Comparison of ENCODE assay signal across 22 cellular contexts in the genomic region with DNA sequence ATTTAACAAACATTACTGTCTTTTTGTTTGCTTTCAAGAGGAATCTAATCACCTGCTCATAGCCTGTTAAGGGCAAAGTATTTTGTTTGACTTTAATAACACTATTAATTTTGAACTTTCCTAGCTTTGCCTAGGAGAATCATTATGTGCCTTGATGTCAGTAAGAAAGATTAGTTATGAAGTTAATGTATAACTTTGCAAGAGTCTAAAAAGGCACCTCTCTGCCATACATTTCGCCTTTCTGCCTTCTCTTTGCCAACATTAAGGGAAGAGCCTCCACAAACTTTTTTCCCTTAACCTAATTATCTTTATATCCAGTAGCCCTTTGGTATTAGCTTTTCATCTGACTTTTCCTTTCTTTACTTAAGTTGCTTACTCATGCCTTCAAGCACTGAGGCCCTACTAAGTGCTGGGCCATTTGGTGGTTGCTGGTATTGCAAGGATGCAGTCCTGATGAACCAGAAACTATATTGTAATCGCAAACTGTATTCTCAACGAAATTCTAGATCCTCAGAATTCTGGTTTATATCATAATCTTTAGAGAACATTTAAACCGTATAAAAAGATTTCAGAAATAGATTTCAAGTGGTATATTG.
A peak's percentile ranks its signal among the peaks of the same experiment; 100 is the strongest.
DNase-seq lines count a peak whose midpoint lies in the region; ATAC-seq, FAIRE-seq and TF ChIP-seq lines count a peak whose summit lies in the region.
"Had no signal": no experiment of that assay in that cellular context is flagged by ENCODE, and none has a peak within 500 bp of the region (broad histone marks: within the 10 kb centered on the region; RNA-seq: fewer than 3 reads in every experiment).

No MANE protein-coding gene starts in this region.

- no peak for FAIRE-seq in pancreas (lab: Jason Lieb, UNC)
- FAIRE-seq: H54, HTR-8/SVneo, RCC 7860 had no signal

- H3K4me1 ChIP-seq in pancreas (peaks cover 11 to 18% (median 16%) of the 10 kb centered on the region in 3 donors), endodermal cell (ENCODE audit: control insufficient read depth, insufficient read depth, low read length) (peaks cover 4% of the 10 kb centered on the region)

- TF ChIP-seq CTCF in activated CD8-positive, alpha-beta T cell treated with anti-CD3 and anti-CD28 coated beads for 36 hours (IDR thresholded peaks at IDR 0.05) = no peak
- TF ChIP-seq CTCF in WTC11 (IDR thresholded peaks at IDR 0.05) (no peak), pancreas (IDR thresholded peaks at IDR 0.05) (no peak), endodermal cell (conservative IDR thresholded peaks at IDR 0.05) (no peak)

- intact Hi-C loops in activated CD8-positive, alpha-beta T cell treated with anti-CD3 and anti-CD28 coated beads for 36 hours (cut with micrococcal nuclease) = no loop called here
- intact Hi-C loops in pancreas (cut with DNase I) = no loop called here

- POLR2A ChIA-PET in activated CD8-positive, alpha-beta T cell treated with anti-CD3 and anti-CD28 coated beads, Interleukin-2, amount 10 ng/mL, durations not matched to agents 7 days and 5 days (lab: Charles Lee) = no interaction called here
- POLR2A ChIA-PET in activated CD8-positive, alpha-beta T cell treated with anti-CD3 and anti-CD28 coated beads for 36 hours (lab: Charles Lee) = no interaction called here
- POLR2A ChIA-PET in WTC11 (lab: Charles Lee) = no interaction called here

- no peaks in the 10 kb centered on the region for H3K9me3 Mint-ChIP-seq in activated CD8-positive, alpha-beta T cell treated with anti-CD3 and anti-CD28 coated beads, Interleukin-2, amount 10 ng/mL, durations not matched to agents 7 days and 5 days (ENCODE audit: insufficient read depth)
- no peaks in the 10 kb centered on the region for H3K9me3 Mint-ChIP-seq in activated CD8-positive, alpha-beta T cell treated with anti-CD3 and anti-CD28 coated beads for 36 hours
- H3K9me3 Mint-ChIP-seq in WTC11 = no peaks in the 10 kb centered on the region
- no peaks in the 10 kb centered on the region for H3K9me3 Mint-ChIP-seq in endodermal cell
- H3K9me3 Mint-ChIP-seq: CD4-positive, alpha-beta T cell; IgD-negative memory B cell had no signal

- H3K27ac ChIP-seq in pancreas (no peak overlapping the region), endodermal cell (ENCODE audit: low read depth, low read length) (no peak overlapping the region)

- DNase-seq in activated CD8-positive, alpha-beta T cell treated with anti-CD3 and anti-CD28 coated beads, Interleukin-2, amount 10 ng/mL, durations not matched to agents 7 days and 5 days = no peak
- no peak for DNase-seq in activated CD8-positive, alpha-beta T cell treated with anti-CD3 and anti-CD28 coated beads for 36 hours
- DNase-seq in WTC11 (ENCODE audit: low spot score) = no peak
- no peak for DNase-seq in left lobe of liver (ENCODE audit: low spot score)
- no peak for DNase-seq in pancreas
- DNase-seq in endodermal cell = no peak
- DNase-seq: 8988T; CD4-positive, alpha-beta T cell; DMS79; NCI-H1092 treated with DMSO at 0.1 percent for 48 hours; NCI-H146; NCI-H2081 treated with DMSO at 0.1 percent for 48 hours; NCI-H2227 treated with DMSO at 0.1 percent for 48 hours; NCI-H510A treated with DMSO at 0.1 percent for 48 hours; NCI-H774 had no signal

- WGBS in pancreas, 2 donors = 68 to 70% methylated on average over 4 of the region's 4 CpGs
- 90 to 99% methylated on average over 2 to 4 of the region's 4 CpGs for WGBS in endodermal cell (ENCODE audit: insufficient coverage in 1 of 2, insufficient read length in 1 of 2), 2 experiments

- no peaks in the 10 kb centered on the region for H3K9me3 ChIP-seq in pancreas
- no peaks in the 10 kb centered on the region for H3K9me3 ChIP-seq in endodermal cell (ENCODE audit: control insufficient read depth, low read length)

- ATAC-seq in activated CD8-positive, alpha-beta T cell treated with anti-CD3 and anti-CD28 coated beads, Interleukin-2, amount 10 ng/mL, durations not matched to agents 7 days and 5 days = no peak
- no peak for ATAC-seq in activated CD8-positive, alpha-beta T cell treated with anti-CD3 and anti-CD28 coated beads for 36 hours
- ATAC-seq in WTC11 (no peak; the same call in 1 of the 2 replicates), left lobe of liver (peak; percentile 47), pancreas (peak in 3 of 4 donors; percentile 26 to 66 (median 61)), HG03025 (IDR thresholded peaks at IDR 0.05; ENCODE audit: low FRiP score, unreplicated experiment) (no peak), HG03354 (IDR thresholded peaks at IDR 0.05; ENCODE audit: poor library complexity, severe bottlenecking, unreplicated experiment) (no peak)
- ATAC-seq: Right ventricle myocardium inferior had no signal

- no peaks in the 10 kb centered on the region for H3K27me3 Mint-ChIP-seq in activated CD8-positive, alpha-beta T cell treated with anti-CD3 and anti-CD28 coated beads, Interleukin-2, amount 10 ng/mL, durations not matched to agents 7 days and 5 days (ENCODE audit: low read depth)
- no peaks in the 10 kb centered on the region for H3K27me3 Mint-ChIP-seq in activated CD8-positive, alpha-beta T cell treated with anti-CD3 and anti-CD28 coated beads for 36 hours
- H3K27me3 Mint-ChIP-seq in WTC11 (ENCODE audit: low read depth) = no peaks in the 10 kb centered on the region
- no peaks in the 10 kb centered on the region for H3K27me3 Mint-ChIP-seq in endodermal cell (ENCODE audit: insufficient read depth)
- H3K27me3 Mint-ChIP-seq: CD4-positive, alpha-beta T cell; IgD-negative memory B cell had no signal

- H3K36me3 Mint-ChIP-seq in activated CD8-positive, alpha-beta T cell treated with anti-CD3 and anti-CD28 coated beads, Interleukin-2, amount 10 ng/mL, durations not matched to agents 7 days and 5 days (ENCODE audit: low read depth) = peaks cover 37% of the 10 kb centered on the region
- H3K36me3 Mint-ChIP-seq in activated CD8-positive, alpha-beta T cell treated with anti-CD3 and anti-CD28 coated beads for 36 hours (ENCODE audit: low read depth) = peaks cover 30% of the 10 kb centered on the region
- H3K36me3 Mint-ChIP-seq in WTC11 = no peaks in the 10 kb centered on the region
- no peaks in the 10 kb centered on the region for H3K36me3 Mint-ChIP-seq in endodermal cell (ENCODE audit: low read depth)

- H3K4me3 ChIP-seq in pancreas = no peak overlapping the region
- no peak overlapping the region for H3K4me3 ChIP-seq in endodermal cell (ENCODE audit: low read length)

- peaks cover 42% of the 10 kb centered on the region for H3K4me1 Mint-ChIP-seq in activated CD8-positive, alpha-beta T cell treated with anti-CD3 and anti-CD28 coated beads, Interleukin-2, amount 10 ng/mL, durations not matched to agents 7 days and 5 days (ENCODE audit: low read depth)
- H3K4me1 Mint-ChIP-seq in activated CD8-positive, alpha-beta T cell treated with anti-CD3 and anti-CD28 coated beads for 36 hours (ENCODE audit: low read depth) = peaks cover 55% of the 10 kb centered on the region
- peaks cover 52% of the 10 kb centered on the region for H3K4me1 Mint-ChIP-seq in WTC11
- H3K4me1 Mint-ChIP-seq in endodermal cell = peaks cover 40% of the 10 kb centered on the region

- H3K27me3 ChIP-seq in pancreas (no peaks in the 10 kb centered on the region), endodermal cell (ENCODE audit: control insufficient read depth, insufficient read depth, low read length, poor library complexity, severe bottlenecking) (no peaks in the 10 kb centered on the region)

- no peak overlapping the region for H3K9ac ChIP-seq in endodermal cell (ENCODE audit: extremely low read depth, low read length, poor library complexity, severe bottlenecking)

- CTCF ChIA-PET in activated CD8-positive, alpha-beta T cell treated with anti-CD3 and anti-CD28 coated beads, Interleukin-2, amount 10 ng/mL, durations not matched to agents 7 days and 5 days (lab: Charles Lee) = interaction anchor here (1.1 to 2.1 kb wide), 2 partner anchors 20 to 375 kb away, joined by 3 to 5 read pairs; no protein-coding TSS in a partner anchor
- CTCF ChIA-PET in activated CD8-positive, alpha-beta T cell treated with anti-CD3 and anti-CD28 coated beads for 36 hours (lab: Charles Lee) = interaction anchor here (1.7 kb wide), 1 partner anchor 32 kb away, joined by 9 read pairs; no protein-coding TSS in a partner anchor
- CTCF ChIA-PET in WTC11 (lab: Charles Lee) = interaction anchor here (1.1 kb wide), 1 partner anchor 14 kb away, joined by 3 read pairs; no protein-coding TSS in a partner anchor

- no peak overlapping the region for H3K4me3 Mint-ChIP-seq in activated CD8-positive, alpha-beta T cell treated with anti-CD3 and anti-CD28 coated beads, Interleukin-2, amount 10 ng/mL, durations not matched to agents 7 days and 5 days
- H3K4me3 Mint-ChIP-seq in activated CD8-positive, alpha-beta T cell treated with anti-CD3 and anti-CD28 coated beads for 36 hours = no peak overlapping the region
- H3K4me3 Mint-ChIP-seq in WTC11 = no peak overlapping the region
- no peak overlapping the region for H3K4me3 Mint-ChIP-seq in endodermal cell
- H3K4me3 Mint-ChIP-seq: IgD-negative memory B cell had no signal

- H3K27ac Mint-ChIP-seq in activated CD8-positive, alpha-beta T cell treated with anti-CD3 and anti-CD28 coated beads, Interleukin-2, amount 10 ng/mL, durations not matched to agents 7 days and 5 days = peak overlapping the region; percentile 17
- H3K27ac Mint-ChIP-seq in activated CD8-positive, alpha-beta T cell treated with anti-CD3 and anti-CD28 coated beads for 36 hours = no peak overlapping the region
- H3K27ac Mint-ChIP-seq in WTC11 (peak overlapping the region; percentile 79; the same call in 1 of the 2 replicates), endodermal cell (no peak overlapping the region)
- H3K27ac Mint-ChIP-seq: CD4-positive, alpha-beta T cell had no signal

- H3K36me3 ChIP-seq in pancreas = no peaks in the 10 kb centered on the region
- H3K36me3 ChIP-seq in endodermal cell (ENCODE audit: control insufficient read depth, insufficient read depth, low read length) = peaks cover 9% of the 10 kb centered on the region

TF ChIP-seq in WTC11, 78 proteins besides CTCF, POLR2A, EP300 and RAD21 (continues in another document):
- TF ChIP-seq, protein P1, sequence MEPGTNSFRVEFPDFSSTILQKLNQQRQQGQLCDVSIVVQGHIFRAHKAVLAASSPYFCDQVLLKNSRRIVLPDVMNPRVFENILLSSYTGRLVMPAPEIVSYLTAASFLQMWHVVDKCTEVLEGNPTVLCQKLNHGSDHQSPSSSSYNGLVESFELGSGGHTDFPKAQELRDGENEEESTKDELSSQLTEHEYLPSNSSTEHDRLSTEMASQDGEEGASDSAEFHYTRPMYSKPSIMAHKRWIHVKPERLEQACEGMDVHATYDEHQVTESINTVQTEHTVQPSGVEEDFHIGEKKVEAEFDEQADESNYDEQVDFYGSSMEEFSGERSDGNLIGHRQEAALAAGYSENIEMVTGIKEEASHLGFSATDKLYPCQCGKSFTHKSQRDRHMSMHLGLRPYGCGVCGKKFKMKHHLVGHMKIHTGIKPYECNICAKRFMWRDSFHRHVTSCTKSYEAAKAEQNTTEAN (CRISPR knock-in tag; IDR thresholded peaks at IDR 0.05) = no peak
- TF ChIP-seq ELF4 (CRISPR knock-in tag; IDR thresholded peaks at IDR 0.05; ENCODE audit: low read depth) = no peak

Comparison
In these comparisons a context has a peak if more than half of its experiments do, and no peak if none do; other contexts are left out.
1. H3K27ac Mint-ChIP-seq: peak in activated CD8-positive, alpha-beta T cell treated with anti-CD3 and anti-CD28 coated beads, Interleukin-2, amount 10 ng/mL, durations not matched to agents 7 days and 5 days (single experiment) and WTC11 (single experiment); none in activated CD8-positive, alpha-beta T cell treated with anti-CD3 and anti-CD28 coated beads for 36 hours (single experiment) and endodermal cell (single experiment).
2. ATAC-seq: peak in left lobe of liver (single experiment) and pancreas (3 of 4); none in activated CD8-positive, alpha-beta T cell treated with anti-CD3 and anti-CD28 coated beads, Interleukin-2, amount 10 ng/mL, durations not matched to agents 7 days and 5 days (single experiment), activated CD8-positive, alpha-beta T cell treated with anti-CD3 and anti-CD28 coated beads for 36 hours (single experiment), WTC11 (single experiment), HG03025 (single experiment) and HG03354 (single experiment).